Comparison of ENCODE assay signal across 1 cellular context in the genomic region with DNA sequence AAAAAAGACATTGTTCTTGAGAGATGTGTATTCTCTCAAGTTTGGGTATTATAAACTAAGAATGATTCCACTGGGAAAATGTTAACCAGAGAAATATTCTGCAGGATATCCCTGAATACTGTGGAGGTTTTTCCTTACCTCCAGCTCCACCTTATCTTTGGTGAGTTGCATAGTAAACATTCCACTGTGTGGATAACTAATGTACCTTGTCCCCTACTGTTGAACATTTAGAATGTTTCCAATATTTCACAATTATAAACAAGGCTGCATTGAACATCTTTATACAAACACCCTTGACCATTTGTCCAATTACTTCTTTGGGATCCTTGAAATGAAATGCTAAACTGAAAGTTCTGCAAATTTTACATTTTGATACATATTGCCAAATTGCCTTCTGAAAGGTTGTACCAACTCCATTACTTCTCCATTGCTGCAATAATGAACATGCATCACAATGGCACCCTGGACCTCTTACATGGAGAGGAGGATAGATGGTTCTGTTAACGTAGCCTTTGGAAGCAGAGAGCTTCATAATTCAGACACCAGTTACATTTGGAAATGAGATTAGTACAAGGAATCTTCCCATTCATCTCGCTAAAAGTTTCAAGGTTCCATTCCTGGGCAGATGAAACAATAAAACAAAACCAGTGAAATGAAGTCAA.
TF ChIP-seq lines count a peak whose summit lies in the region.

No MANE protein-coding gene starts in this region.

TF ChIP-seq in HepG2, 621 proteins besides CTCF, POLR2A, EP300 and RAD21 (continued from another document and continues in another):
- no peak for TF ChIP-seq ZBTB10 (CRISPR knock-in tag; IDR thresholded peaks at IDR 0.05; ENCODE audit: borderline replicate concordance)
- no peak for TF ChIP-seq SOX6 (IDR thresholded peaks at IDR 0.05)
- peak; percentile 74; the same call in 1 of the 2 replicates for TF ChIP-seq SOX6 (CRISPR knock-in tag; IDR thresholded peaks at IDR 0.05)
- TF ChIP-seq MED13 (CRISPR knock-in tag; IDR thresholded peaks at IDR 0.05), result 0 out of 2 replicates have a peak, but pooled peaks have one; percentile 30
- TF ChIP-seq ZNF703 (CRISPR knock-in tag; IDR thresholded peaks at IDR 0.05; ENCODE audit: borderline replicate concordance), result no peak
- TF ChIP-seq ISL2 (CRISPR knock-in tag; IDR thresholded peaks at IDR 0.05), result peak; percentile 94
- no peak for TF ChIP-seq ZNF749 (CRISPR knock-in tag; IDR thresholded peaks at IDR 0.05; ENCODE audit: borderline replicate concordance)
- TF ChIP-seq NFYC (CRISPR knock-in tag; IDR thresholded peaks at IDR 0.05), result no peak
- TF ChIP-seq ZNF256 (CRISPR knock-in tag; conservative IDR thresholded peaks at IDR 0.05), result 0 out of 2 replicates have a peak, but pooled peaks have one; percentile 48
- TF ChIP-seq, protein P1, sequence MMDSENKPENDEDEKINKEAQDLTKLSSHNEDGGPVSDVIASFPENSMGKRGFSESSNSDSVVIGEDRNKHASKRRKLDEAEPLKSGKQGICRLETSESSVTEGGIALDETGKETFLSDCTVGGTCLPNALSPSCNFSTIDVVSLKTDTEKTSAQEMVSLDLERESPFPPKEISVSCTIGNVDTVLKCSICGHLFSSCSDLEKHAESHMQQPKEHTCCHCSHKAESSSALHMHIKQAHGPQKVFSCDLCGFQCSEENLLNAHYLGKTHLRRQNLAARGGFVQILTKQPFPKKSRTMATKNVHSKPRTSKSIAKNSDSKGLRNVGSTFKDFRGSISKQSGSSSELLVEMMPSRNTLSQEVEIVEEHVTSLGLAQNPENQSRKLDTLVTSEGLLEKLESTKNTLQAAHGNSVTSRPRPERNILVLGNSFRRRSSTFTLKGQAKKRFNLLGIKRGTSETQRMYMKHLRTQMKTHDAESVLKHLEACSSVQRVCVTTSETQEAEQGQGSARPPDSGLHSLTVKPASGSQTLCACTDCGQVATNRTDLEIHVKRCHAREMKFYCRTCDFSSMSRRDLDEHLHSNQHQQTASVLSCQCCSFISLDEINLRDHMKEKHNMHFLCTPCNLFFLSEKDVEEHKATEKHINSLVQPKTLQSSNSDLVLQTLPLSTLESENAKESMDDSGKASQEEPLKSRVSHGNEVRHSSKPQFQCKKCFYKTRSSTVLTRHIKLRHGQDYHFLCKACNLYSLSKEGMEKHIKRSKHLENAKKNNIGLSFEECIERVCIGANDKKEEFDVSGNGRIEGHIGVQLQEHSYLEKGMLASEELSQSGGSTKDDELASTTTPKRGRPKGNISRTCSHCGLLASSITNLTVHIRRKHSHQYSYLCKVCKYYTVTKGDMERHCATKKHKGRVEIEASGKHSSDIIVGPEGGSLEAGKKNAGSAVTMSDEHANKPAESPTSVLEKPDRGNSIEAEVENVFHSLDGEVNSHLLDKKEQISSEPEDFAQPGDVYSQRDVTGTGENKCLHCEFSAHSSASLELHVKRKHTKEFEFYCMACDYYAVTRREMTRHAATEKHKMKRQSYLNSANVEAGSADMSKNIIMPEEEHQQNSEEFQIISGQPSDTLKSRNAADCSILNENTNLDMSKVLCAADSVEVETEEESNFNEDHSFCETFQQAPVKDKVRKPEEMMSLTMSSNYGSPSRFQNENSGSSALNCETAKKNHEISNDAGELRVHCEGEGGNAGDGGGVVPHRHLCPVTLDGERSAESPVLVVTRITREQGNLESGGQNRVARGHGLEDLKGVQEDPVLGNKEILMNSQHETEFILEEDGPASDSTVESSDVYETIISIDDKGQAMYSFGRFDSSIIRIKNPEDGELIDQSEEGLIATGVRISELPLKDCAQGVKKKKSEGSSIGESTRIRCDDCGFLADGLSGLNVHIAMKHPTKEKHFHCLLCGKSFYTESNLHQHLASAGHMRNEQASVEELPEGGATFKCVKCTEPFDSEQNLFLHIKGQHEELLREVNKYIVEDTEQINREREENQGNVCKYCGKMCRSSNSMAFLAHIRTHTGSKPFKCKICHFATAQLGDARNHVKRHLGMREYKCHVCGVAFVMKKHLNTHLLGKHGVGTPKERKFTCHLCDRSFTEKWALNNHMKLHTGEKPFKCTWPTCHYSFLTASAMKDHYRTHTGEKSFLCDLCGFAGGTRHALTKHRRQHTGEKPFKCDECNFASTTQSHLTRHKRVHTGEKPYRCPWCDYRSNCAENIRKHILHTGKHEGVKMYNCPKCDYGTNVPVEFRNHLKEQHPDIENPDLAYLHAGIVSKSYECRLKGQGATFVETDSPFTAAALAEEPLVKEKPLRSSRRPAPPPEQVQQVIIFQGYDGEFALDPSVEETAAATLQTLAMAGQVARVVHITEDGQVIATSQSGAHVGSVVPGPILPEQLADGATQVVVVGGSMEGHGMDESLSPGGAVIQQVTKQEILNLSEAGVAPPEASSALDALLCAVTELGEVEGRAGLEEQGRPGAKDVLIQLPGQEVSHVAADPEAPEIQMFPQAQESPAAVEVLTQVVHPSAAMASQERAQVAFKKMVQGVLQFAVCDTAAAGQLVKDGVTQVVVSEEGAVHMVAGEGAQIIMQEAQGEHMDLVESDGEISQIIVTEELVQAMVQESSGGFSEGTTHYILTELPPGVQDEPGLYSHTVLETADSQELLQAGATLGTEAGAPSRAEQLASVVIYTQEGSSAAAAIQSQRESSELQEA (CRISPR knock-in tag; IDR thresholded peaks at IDR 0.05; ENCODE audit: not compliant biosample characterization), result no peak
- no peak for TF ChIP-seq SRSF1 (optimal IDR thresholded peaks at IDR 0.05; ENCODE audit: low read depth, low read length)
- TF ChIP-seq ATF7 (IDR thresholded peaks at IDR 0.05), result no peak; the same call in 1 of the 2 replicates
- no peak for TF ChIP-seq ATF7 (CRISPR knock-in tag; IDR thresholded peaks at IDR 0.05)
- TF ChIP-seq, protein P2, sequence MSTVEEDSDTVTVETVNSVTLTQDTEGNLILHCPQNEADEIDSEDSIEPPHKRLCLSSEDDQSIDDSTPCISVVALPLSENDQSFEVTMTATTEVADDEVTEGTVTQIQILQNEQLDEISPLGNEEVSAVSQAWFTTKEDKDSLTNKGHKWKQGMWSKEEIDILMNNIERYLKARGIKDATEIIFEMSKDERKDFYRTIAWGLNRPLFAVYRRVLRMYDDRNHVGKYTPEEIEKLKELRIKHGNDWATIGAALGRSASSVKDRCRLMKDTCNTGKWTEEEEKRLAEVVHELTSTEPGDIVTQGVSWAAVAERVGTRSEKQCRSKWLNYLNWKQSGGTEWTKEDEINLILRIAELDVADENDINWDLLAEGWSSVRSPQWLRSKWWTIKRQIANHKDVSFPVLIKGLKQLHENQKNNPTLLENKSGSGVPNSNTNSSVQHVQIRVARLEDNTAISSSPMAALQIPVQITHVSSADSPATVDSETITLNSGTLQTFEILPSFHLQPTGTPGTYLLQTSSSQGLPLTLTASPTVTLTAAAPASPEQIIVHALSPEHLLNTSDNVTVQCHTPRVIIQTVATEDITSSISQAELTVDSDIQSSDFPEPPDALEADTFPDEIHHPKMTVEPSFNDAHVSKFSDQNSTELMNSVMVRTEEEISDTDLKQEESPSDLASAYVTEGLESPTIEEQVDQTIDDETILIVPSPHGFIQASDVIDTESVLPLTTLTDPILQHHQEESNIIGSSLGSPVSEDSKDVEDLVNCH (CRISPR knock-in tag; IDR thresholded peaks at IDR 0.05), result no peak
- 0 out of 2 replicates have a peak, but pooled peaks have one; percentile 18 for TF ChIP-seq ZNF777 (CRISPR knock-in tag; IDR thresholded peaks at IDR 0.05)
- TF ChIP-seq, protein P3, sequence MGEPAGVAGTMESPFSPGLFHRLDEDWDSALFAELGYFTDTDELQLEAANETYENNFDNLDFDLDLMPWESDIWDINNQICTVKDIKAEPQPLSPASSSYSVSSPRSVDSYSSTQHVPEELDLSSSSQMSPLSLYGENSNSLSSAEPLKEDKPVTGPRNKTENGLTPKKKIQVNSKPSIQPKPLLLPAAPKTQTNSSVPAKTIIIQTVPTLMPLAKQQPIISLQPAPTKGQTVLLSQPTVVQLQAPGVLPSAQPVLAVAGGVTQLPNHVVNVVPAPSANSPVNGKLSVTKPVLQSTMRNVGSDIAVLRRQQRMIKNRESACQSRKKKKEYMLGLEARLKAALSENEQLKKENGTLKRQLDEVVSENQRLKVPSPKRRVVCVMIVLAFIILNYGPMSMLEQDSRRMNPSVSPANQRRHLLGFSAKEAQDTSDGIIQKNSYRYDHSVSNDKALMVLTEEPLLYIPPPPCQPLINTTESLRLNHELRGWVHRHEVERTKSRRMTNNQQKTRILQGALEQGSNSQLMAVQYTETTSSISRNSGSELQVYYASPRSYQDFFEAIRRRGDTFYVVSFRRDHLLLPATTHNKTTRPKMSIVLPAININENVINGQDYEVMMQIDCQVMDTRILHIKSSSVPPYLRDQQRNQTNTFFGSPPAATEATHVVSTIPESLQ (CRISPR knock-in tag; conservative IDR thresholded peaks at IDR 0.05), result peak; percentile 88
- peak; percentile 90; the same call in 1 of the 2 replicates for TF ChIP-seq SP140L (CRISPR knock-in tag; IDR thresholded peaks at IDR 0.05; ENCODE audit: borderline replicate concordance)
- peak; percentile 74; the same call in 1 of the 2 replicates for TF ChIP-seq ZFP1 (CRISPR knock-in tag; IDR thresholded peaks at IDR 0.05)
- TF ChIP-seq SNAPC2 (CRISPR knock-in tag; IDR thresholded peaks at IDR 0.05), result no peak
- 0 out of 2 replicates have a peak, but pooled peaks have one; percentile 58 for TF ChIP-seq SALL2 (CRISPR knock-in tag; IDR thresholded peaks at IDR 0.05)
- peak; percentile 26; the same call in 1 of the 2 replicates for TF ChIP-seq TFE3 (CRISPR knock-in tag; IDR thresholded peaks at IDR 0.05)
- TF ChIP-seq PHF8 (CRISPR knock-in tag; IDR thresholded peaks at IDR 0.05), result no peak
- no peak; the same call in 1 of the 2 replicates for TF ChIP-seq ZNF766 (CRISPR knock-in tag; IDR thresholded peaks at IDR 0.05; ENCODE audit: borderline replicate concordance)
- no peak for TF ChIP-seq NBN (conservative IDR thresholded peaks at IDR 0.05)
- peak; percentile 92; the same call in 1 of the 2 replicates for TF ChIP-seq BRCA1 (CRISPR knock-in tag; IDR thresholded peaks at IDR 0.05)
- no peak for TF ChIP-seq RFX3 (CRISPR knock-in tag; IDR thresholded peaks at IDR 0.05)
- TF ChIP-seq TGIF2 (CRISPR knock-in tag; IDR thresholded peaks at IDR 0.05), result no peak
- TF ChIP-seq, protein P4, sequence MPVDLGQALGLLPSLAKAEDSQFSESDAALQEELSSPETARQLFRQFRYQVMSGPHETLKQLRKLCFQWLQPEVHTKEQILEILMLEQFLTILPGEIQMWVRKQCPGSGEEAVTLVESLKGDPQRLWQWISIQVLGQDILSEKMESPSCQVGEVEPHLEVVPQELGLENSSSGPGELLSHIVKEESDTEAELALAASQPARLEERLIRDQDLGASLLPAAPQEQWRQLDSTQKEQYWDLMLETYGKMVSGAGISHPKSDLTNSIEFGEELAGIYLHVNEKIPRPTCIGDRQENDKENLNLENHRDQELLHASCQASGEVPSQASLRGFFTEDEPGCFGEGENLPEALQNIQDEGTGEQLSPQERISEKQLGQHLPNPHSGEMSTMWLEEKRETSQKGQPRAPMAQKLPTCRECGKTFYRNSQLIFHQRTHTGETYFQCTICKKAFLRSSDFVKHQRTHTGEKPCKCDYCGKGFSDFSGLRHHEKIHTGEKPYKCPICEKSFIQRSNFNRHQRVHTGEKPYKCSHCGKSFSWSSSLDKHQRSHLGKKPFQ (CRISPR knock-in tag; IDR thresholded peaks at IDR 0.05; ENCODE audit: insufficient replicate concordance), result peak; percentile 58
- no peak for TF ChIP-seq HMGA1 (CRISPR knock-in tag; conservative IDR thresholded peaks at IDR 0.05)
- TF ChIP-seq SMAD1 (CRISPR knock-in tag; IDR thresholded peaks at IDR 0.05; ENCODE audit: borderline replicate concordance, low read depth), result no peak
- TF ChIP-seq SALL1 (CRISPR knock-in tag; IDR thresholded peaks at IDR 0.05), result peak; percentile 31; the same call in 1 of the 2 replicates
- no peak for TF ChIP-seq SRF (IDR thresholded peaks at IDR 0.05; ENCODE audit: low read depth, low read length)
- TF ChIP-seq ZNF775 (CRISPR knock-in tag; IDR thresholded peaks at IDR 0.05; ENCODE audit: borderline replicate concordance), result no peak
- TF ChIP-seq RFXAP (CRISPR knock-in tag; IDR thresholded peaks at IDR 0.05; ENCODE audit: borderline replicate concordance), result no peak; the same call in 1 of the 2 replicates
- TF ChIP-seq FLYWCH1 (CRISPR knock-in tag; IDR thresholded peaks at IDR 0.05), result 0 out of 2 replicates have a peak, but pooled peaks have one; percentile 20
- no peak for TF ChIP-seq PAWR (CRISPR knock-in tag; IDR thresholded peaks at IDR 0.05; ENCODE audit: borderline replicate concordance)
- no peak for TF ChIP-seq ZNF879 (CRISPR knock-in tag; IDR thresholded peaks at IDR 0.05)
- no peak for TF ChIP-seq CBX5 (CRISPR knock-in tag; IDR thresholded peaks at IDR 0.05; ENCODE audit: borderline replicate concordance)
- TF ChIP-seq ZNF605 (CRISPR knock-in tag; IDR thresholded peaks at IDR 0.05), result no peak
- peak; percentile 71; the same call in 1 of the 2 replicates for TF ChIP-seq NR2F2 (IDR thresholded peaks at IDR 0.05; ENCODE audit: borderline replicate concordance, low read depth)
- no peak for TF ChIP-seq ZNF235 (CRISPR knock-in tag; IDR thresholded peaks at IDR 0.05; ENCODE audit: borderline replicate concordance)
